Comparison of ENCODE assay signal across 8 cellular contexts in genomic region chr12:56629459-56630179, GRCh38. TPM values are rescaled to one million over a fixed set of nuclear protein-coding genes. Genes with fewer than 3 reads are reported as not detected.
DNase-seq lines count a peak whose midpoint lies in the region; ATAC-seq and TF ChIP-seq lines count a peak whose summit lies in the region.

No MANE protein-coding gene starts in this region.

- no peaks in the 10 kb centered on the region for H3K9me2 ChIP-seq in PC-9 (ENCODE audit: insufficient read depth)

- peaks cover 77% of the 10 kb centered on the region for H3K4me1 Mint-ChIP-seq in activated naive CD8-positive, alpha-beta T cell (ENCODE audit: low read depth)

- CTCF ChIA-PET in PC-9 (lab: Charles Lee) = interaction anchor here (0.8 kb wide), 1 partner anchor 704 kb away, joined by 4 read pairs; no protein-coding TSS in a partner anchor

- peaks cover 43% of the 10 kb centered on the region for H3K4me1 ChIP-seq in PC-9 (replicated peaks; ENCODE audit: insufficient read depth)
- H3K4me1 ChIP-seq in left ventricle myocardium inferior = peaks cover 97% of the 10 kb centered on the region
- H3K4me1 ChIP-seq in psoas muscle = peaks cover 48% of the 10 kb centered on the region

- ATAC-seq in GM21423 (IDR thresholded peaks at IDR 0.05; ENCODE audit: unreplicated experiment) = peak; percentile 6
- ATAC-seq in psoas muscle = peak; percentile 43 to 73 (median 56)

- H3K27me3 ChIP-seq in PC-9 (ENCODE audit: insufficient read depth, low read depth) (no peaks in the 10 kb centered on the region), left ventricle myocardium inferior (ENCODE audit: low read depth) (no peaks in the 10 kb centered on the region), psoas muscle (ENCODE audit: insufficient read depth in 3 of 3, low read length in 2 of 3) (no peaks in the 10 kb centered on the region)

- H3K9me3 Mint-ChIP-seq in activated naive CD8-positive, alpha-beta T cell (ENCODE audit: low read depth) = no peaks in the 10 kb centered on the region

- no peak for TF ChIP-seq CTCF in PC-9 (conservative IDR thresholded peaks at IDR 0.05)
- TF ChIP-seq CTCF in left ventricle myocardium inferior (IDR thresholded peaks at IDR 0.05; ENCODE audit: borderline replicate concordance) = no peak
- TF ChIP-seq CTCF in psoas muscle (IDR thresholded peaks at IDR 0.05) = no peak

- peak overlapping the region; percentile 94 for H3K27ac Mint-ChIP-seq in activated naive CD8-positive, alpha-beta T cell

- peaks cover 4% of the 10 kb centered on the region; the same call in 1 of the 2 replicates for H3K36me3 ChIP-seq in PC-9 (ENCODE audit: low read depth)
- peaks cover 12% of the 10 kb centered on the region for H3K36me3 ChIP-seq in left ventricle myocardium inferior
- H3K36me3 ChIP-seq in psoas muscle (ENCODE audit: insufficient read depth in 1 of 2, low read depth in 1 of 2) = peaks cover 0 to 12% of the 10 kb centered on the region in 2 donors

- peaks cover 17% of the 10 kb centered on the region; the same call in 1 of the 2 replicates for H3F3A ChIP-seq in PC-9 (ENCODE audit: insufficient read depth, low read depth)

- H3K27ac ChIP-seq in PC-9 = peak overlapping the region; percentile 35
- H3K27ac ChIP-seq in left ventricle myocardium inferior (replicated peaks) = peak overlapping the region; percentile 93
- H3K27ac ChIP-seq in psoas muscle = peak overlapping the region; percentile 92

- no peaks in the 10 kb centered on the region for H3K9me3 ChIP-seq in PC-9 (ENCODE audit: insufficient read depth, low read depth)
- H3K9me3 ChIP-seq in left ventricle myocardium inferior (replicated peaks) = no peaks in the 10 kb centered on the region
- H3K9me3 ChIP-seq in psoas muscle = no peaks in the 10 kb centered on the region

- intact Hi-C loops in PC-9 (cut with micrococcal nuclease; ENCODE audit: unreplicated experiment) = loop anchor here (10.0 kb wide), 2 partner anchors 375 to 435 kb away; partner anchors contain the start of gene ZBTB39
- intact Hi-C loops in left ventricle myocardium inferior (cut with micrococcal nuclease) = no loop called here
- intact Hi-C loops in psoas muscle (cut with DNase I) = loop anchor here in 1 of 2 donors (5.0 kb wide), 1 partner anchor 107 kb away; the partner anchor contains the start of gene RBMS2

- no TSS peak for BruUV-seq in PC-9 (replicated peaks; lab: Mats Ljungman, UMichigan)

- 0 to 1% (median 0%) methylated on average over 46 of the region's 46 CpGs for WGBS in psoas muscle, 3 donors

- POLR2A ChIA-PET in PC-9 (lab: Charles Lee; ENCODE audit: unreplicated experiment) = interaction anchor here (0.6 to 0.7 kb wide), 3 partner anchors 32 to 812 kb away, joined by 7 to 18 read pairs (median 14); partner anchors contain the start of gene SARNP

- peak; percentile 21 for DNase-seq in AG08395 (ENCODE audit: low spot score)
- no peak for DNase-seq in PC-9
- DNase-seq in left ventricle myocardium inferior = peak; percentile 34
- DNase-seq in psoas muscle = peak; percentile 38 to 71
- no peak for DNase-seq in middle frontal gyrus (ENCODE audit: extremely low spot score, low spot score)
- no peak for DNase-seq in NK-92 treated with Interleukin-12 subunit alpha and Interleukin-12 subunit beta, amount 100 ng/mL, for 24 hours (lab: John Stamatoyannopoulos, UW)

- peaks cover 29% of the 10 kb centered on the region for H4K20me1 ChIP-seq in PC-9 (ENCODE audit: insufficient read depth)

- peak overlapping the region; percentile 97 for H3K4me2 ChIP-seq in PC-9

- H3K27me3 Mint-ChIP-seq in activated naive CD8-positive, alpha-beta T cell = no peaks in the 10 kb centered on the region

- peak overlapping the region; percentile 90 for H3K4me3 Mint-ChIP-seq in activated naive CD8-positive, alpha-beta T cell

- H3K4me3 ChIP-seq in PC-9 (peak overlapping the region; percentile 96), left ventricle myocardium inferior (peak overlapping the region; percentile 100), psoas muscle (peak overlapping the region; percentile 82)

- peak overlapping the region; percentile 93 for H2AFZ ChIP-seq in PC-9

- peaks cover 2% of the 10 kb centered on the region for H3K36me3 Mint-ChIP-seq in activated naive CD8-positive, alpha-beta T cell

- H3K79me2 ChIP-seq in PC-9 (ENCODE audit: low read depth) = peaks cover 87% of the 10 kb centered on the region

RNA-seq across cellular contexts. Expression of gene BAZ2A, which starts 0.5 kb away (rescaled TPM):
- total RNA-seq in PC-9 (2021) = 99.5 and 115 TPM in 2 replicates
- total RNA-seq in left ventricle myocardium inferior = 39.1 TPM
- 10 to 100 TPM; 41.0 to 53.8 (median 47.7) TPM for total RNA-seq in psoas muscle
- 10 to 100 TPM; 10.0 to 39.4 (median 25.5) TPM for polyA plus RNA-seq in psoas muscle

RNA-seq across cellular contexts. Expression of gene ATP5F1B, which starts 16.2 kb away (rescaled TPM):
- total RNA-seq in PC-9 (2021) (506 and 587 TPM in 2 replicates), left ventricle myocardium inferior (3,068 TPM), psoas muscle (1,000 to 10,000 TPM; 1,044 to 2,377 (median 1,300) TPM)
- polyA plus RNA-seq in psoas muscle = 1,000 to 10,000 TPM; 1,196 to 2,759 (median 1,470) TPM

RNA-seq across cellular contexts. Expression of gene PTGES3, which starts 58.5 kb away (rescaled TPM):
- 227 and 322 TPM in 2 replicates for total RNA-seq in PC-9 (2021)
- 136 TPM for total RNA-seq in left ventricle myocardium inferior
- 100 to 1,000 TPM; 118 to 192 (median 148) TPM for total RNA-seq in psoas muscle
- 100 to 1,000 TPM; 141 to 253 (median 165) TPM for polyA plus RNA-seq in psoas muscle

Comparison
In these comparisons a context has a peak if more than half of its experiments do, and no peak if none do; other contexts are left out.
1. DNase-seq: peak in AG08395 (single experiment), left ventricle myocardium inferior (single experiment) and psoas muscle (2 of 2); none in PC-9 (0 of 2), middle frontal gyrus (single experiment) and NK-92 treated with Interleukin-12 subunit alpha and Interleukin-12 subunit beta, amount 100 ng/mL, for 24 hours (single experiment).
2. H3K27ac ChIP-seq: peak in every context shown above with its lines; median percentile 93 in left ventricle myocardium inferior; 92 in psoas muscle; 35 in PC-9.
3. Peak in every context shown above with its lines, with median percentiles within 50 percentile points of each other: H3K4me3 ChIP-seq.